In the genomic region with DNA sequence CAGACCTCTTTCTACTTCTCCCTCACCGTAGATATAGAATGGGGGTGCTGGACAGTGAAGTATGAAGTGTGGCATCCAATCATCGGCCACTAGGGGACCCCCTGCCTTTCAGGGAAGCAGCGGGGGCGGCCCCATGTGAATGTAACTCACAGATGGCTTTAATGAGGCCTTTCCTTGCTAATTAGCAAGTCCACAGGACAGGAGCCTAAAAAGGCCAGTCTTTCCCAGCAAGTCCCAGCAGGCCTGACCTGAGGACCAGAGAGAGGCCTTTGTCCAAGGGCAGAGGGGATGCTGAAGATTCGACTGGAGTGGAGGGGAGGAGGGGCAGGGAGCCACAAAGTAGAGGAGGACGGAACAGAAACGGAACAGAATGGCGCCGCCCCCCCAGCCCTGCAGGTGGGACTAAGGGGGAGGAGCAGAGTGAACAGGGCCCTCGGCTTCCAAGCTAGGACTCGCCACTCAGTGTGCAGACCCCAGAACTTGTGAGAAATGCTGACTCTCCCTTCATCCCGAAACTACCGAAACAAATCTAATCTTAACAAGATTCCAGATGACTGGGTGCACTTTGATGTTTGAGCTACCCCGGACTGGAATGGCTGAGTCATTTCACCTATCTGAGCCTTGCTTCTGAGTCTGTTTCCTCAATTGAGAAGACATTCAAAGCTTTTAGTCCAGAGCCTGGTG, we compare ENCODE assay signal across 1 cellular context.
A peak's percentile ranks its signal among the peaks of the same experiment; 100 is the strongest.
TF ChIP-seq lines count a peak whose summit lies in the region.

No MANE protein-coding gene starts in this region.

TF ChIP-seq in K562, 482 proteins besides CTCF, POLR2A, EP300 and RAD21 (continued from another document and continues in another):
- TF ChIP-seq ESRRB (CRISPR knock-in tag; IDR thresholded peaks at IDR 0.05; ENCODE audit: borderline replicate concordance) (no peak), ASH1L (IDR thresholded peaks at IDR 0.05; ENCODE audit: borderline replicate concordance, low read depth, partially characterized antibody) (no peak), ZNF175 (CRISPR knock-in tag; IDR thresholded peaks at IDR 0.05; ENCODE audit: low read depth) (no peak), E2F5 (CRISPR knock-in tag; IDR thresholded peaks at IDR 0.05) (no peak), REST (CRISPR knock-in tag; IDR thresholded peaks at IDR 0.05; ENCODE audit: low read depth) (0 out of 2 replicates have a peak, but pooled peaks have one; percentile 30), SREBF1 (IDR thresholded peaks at IDR 0.05; ENCODE audit: borderline replicate concordance, low read depth, low read length) (no peak), SMARCA4 (IDR thresholded peaks at IDR 0.05) (peak; percentile 88), POLR2B (IDR thresholded peaks at IDR 0.05; ENCODE audit: low read depth, partially characterized antibody) (no peak), MAFG (tag; conservative IDR thresholded peaks at IDR 0.05) (peak; percentile 95), NELFE (IDR thresholded peaks at IDR 0.05; ENCODE audit: insufficient read depth, insufficient read length) (no peak), KLF1 (tag; IDR thresholded peaks at IDR 0.05) (0 out of 2 replicates have a peak, but pooled peaks have one; percentile 11), ZNF3 (CRISPR knock-in tag; IDR thresholded peaks at IDR 0.05) (no peak), THRAP3 (IDR thresholded peaks at IDR 0.05; ENCODE audit: borderline replicate concordance) (no peak), ZNF717 (CRISPR knock-in tag; IDR thresholded peaks at IDR 0.05) (no peak), ZNF124 (CRISPR knock-in tag; IDR thresholded peaks at IDR 0.05) (no peak), KDM4B (IDR thresholded peaks at IDR 0.05; ENCODE audit: borderline replicate concordance in 2 of 2, low read depth in 1 of 2) (no peak), GABPB1 (CRISPR knock-in tag; IDR thresholded peaks at IDR 0.05) (peak; percentile 52; the same call in 1 of the 2 replicates), CSDE1 (IDR thresholded peaks at IDR 0.05) (no peak), THAP7 (CRISPR knock-in tag; IDR thresholded peaks at IDR 0.05) (no peak), ZNF830 (CRISPR knock-in tag; IDR thresholded peaks at IDR 0.05) (no peak), CCAR2 (IDR thresholded peaks at IDR 0.05; ENCODE audit: low read depth, low read length) (no peak), SP2 (IDR thresholded peaks at IDR 0.05; ENCODE audit: extremely low read depth, low read depth, low read length, poor library complexity, severe bottlenecking) (no peak), ILK (tag; IDR thresholded peaks at IDR 0.05; ENCODE audit: borderline replicate concordance, low read depth) (no peak), PCBP1 (IDR thresholded peaks at IDR 0.05; ENCODE audit: low read depth, low read length, poor library complexity, severe bottlenecking) (no peak), TAF1 (IDR thresholded peaks at IDR 0.05; ENCODE audit: control insufficient read depth, extremely low read depth, insufficient read depth, low read length, severe bottlenecking) (no peak), MBD2 (IDR thresholded peaks at IDR 0.05; ENCODE audit: borderline replicate concordance, low read depth) (no peak), ZBTB7A (IDR thresholded peaks at IDR 0.05; ENCODE audit: borderline replicate concordance, control insufficient read depth, low read depth, low read length) (peak; percentile 61), IFI16 (CRISPR knock-in tag; IDR thresholded peaks at IDR 0.05) (no peak), ELF4 (CRISPR knock-in tag; IDR thresholded peaks at IDR 0.05) (no peak), CHD2 (IDR thresholded peaks at IDR 0.05; ENCODE audit: low read depth, low read length) (no peak), UBTF (IDR thresholded peaks at IDR 0.05; ENCODE audit: borderline replicate concordance in 1 of 2, low read depth in 2 of 2, low read length in 2 of 2) (no peak), ZNF354B (CRISPR knock-in tag; IDR thresholded peaks at IDR 0.05) (no peak), PHB (CRISPR knock-in tag; IDR thresholded peaks at IDR 0.05) (no peak), BRD4 (IDR thresholded peaks at IDR 0.05) (no peak), HNRNPL (IDR thresholded peaks at IDR 0.05; ENCODE audit: low read depth, low read length) (no peak), ARNT (IDR thresholded peaks at IDR 0.05) (no peak), NFE2L1 (tag; IDR thresholded peaks at IDR 0.05; ENCODE audit: borderline replicate concordance, low read depth) (peak; percentile 55; the same call in 1 of the 2 replicates)
- TF ChIP-seq, protein P1, sequence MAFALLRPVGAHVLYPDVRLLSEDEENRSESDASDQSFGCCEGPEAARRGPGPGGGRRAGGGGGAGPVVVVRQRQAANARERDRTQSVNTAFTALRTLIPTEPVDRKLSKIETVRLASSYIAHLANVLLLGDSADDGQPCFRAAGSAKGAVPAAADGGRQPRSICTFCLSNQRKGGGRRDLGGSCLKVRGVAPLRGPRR (CRISPR knock-in tag; IDR thresholded peaks at IDR 0.05), result no peak
- TF ChIP-seq, protein P2, sequence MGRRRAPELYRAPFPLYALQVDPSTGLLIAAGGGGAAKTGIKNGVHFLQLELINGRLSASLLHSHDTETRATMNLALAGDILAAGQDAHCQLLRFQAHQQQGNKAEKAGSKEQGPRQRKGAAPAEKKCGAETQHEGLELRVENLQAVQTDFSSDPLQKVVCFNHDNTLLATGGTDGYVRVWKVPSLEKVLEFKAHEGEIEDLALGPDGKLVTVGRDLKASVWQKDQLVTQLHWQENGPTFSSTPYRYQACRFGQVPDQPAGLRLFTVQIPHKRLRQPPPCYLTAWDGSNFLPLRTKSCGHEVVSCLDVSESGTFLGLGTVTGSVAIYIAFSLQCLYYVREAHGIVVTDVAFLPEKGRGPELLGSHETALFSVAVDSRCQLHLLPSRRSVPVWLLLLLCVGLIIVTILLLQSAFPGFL (CRISPR knock-in tag; IDR thresholded peaks at IDR 0.05), result no peak
- TF ChIP-seq, protein P3, sequence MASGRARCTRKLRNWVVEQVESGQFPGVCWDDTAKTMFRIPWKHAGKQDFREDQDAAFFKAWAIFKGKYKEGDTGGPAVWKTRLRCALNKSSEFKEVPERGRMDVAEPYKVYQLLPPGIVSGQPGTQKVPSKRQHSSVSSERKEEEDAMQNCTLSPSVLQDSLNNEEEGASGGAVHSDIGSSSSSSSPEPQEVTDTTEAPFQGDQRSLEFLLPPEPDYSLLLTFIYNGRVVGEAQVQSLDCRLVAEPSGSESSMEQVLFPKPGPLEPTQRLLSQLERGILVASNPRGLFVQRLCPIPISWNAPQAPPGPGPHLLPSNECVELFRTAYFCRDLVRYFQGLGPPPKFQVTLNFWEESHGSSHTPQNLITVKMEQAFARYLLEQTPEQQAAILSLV (tag; IDR thresholded peaks at IDR 0.05), result no peak
- TF ChIP-seq, protein P4, sequence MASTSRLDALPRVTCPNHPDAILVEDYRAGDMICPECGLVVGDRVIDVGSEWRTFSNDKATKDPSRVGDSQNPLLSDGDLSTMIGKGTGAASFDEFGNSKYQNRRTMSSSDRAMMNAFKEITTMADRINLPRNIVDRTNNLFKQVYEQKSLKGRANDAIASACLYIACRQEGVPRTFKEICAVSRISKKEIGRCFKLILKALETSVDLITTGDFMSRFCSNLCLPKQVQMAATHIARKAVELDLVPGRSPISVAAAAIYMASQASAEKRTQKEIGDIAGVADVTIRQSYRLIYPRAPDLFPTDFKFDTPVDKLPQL (IDR thresholded peaks at IDR 0.05; ENCODE audit: extremely low read depth, insufficient read length), result no peak
- TF ChIP-seq, protein P5, sequence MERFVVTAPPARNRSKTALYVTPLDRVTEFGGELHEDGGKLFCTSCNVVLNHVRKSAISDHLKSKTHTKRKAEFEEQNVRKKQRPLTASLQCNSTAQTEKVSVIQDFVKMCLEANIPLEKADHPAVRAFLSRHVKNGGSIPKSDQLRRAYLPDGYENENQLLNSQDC (CRISPR knock-in tag; IDR thresholded peaks at IDR 0.05), result no peak
- TF ChIP-seq, protein P6, sequence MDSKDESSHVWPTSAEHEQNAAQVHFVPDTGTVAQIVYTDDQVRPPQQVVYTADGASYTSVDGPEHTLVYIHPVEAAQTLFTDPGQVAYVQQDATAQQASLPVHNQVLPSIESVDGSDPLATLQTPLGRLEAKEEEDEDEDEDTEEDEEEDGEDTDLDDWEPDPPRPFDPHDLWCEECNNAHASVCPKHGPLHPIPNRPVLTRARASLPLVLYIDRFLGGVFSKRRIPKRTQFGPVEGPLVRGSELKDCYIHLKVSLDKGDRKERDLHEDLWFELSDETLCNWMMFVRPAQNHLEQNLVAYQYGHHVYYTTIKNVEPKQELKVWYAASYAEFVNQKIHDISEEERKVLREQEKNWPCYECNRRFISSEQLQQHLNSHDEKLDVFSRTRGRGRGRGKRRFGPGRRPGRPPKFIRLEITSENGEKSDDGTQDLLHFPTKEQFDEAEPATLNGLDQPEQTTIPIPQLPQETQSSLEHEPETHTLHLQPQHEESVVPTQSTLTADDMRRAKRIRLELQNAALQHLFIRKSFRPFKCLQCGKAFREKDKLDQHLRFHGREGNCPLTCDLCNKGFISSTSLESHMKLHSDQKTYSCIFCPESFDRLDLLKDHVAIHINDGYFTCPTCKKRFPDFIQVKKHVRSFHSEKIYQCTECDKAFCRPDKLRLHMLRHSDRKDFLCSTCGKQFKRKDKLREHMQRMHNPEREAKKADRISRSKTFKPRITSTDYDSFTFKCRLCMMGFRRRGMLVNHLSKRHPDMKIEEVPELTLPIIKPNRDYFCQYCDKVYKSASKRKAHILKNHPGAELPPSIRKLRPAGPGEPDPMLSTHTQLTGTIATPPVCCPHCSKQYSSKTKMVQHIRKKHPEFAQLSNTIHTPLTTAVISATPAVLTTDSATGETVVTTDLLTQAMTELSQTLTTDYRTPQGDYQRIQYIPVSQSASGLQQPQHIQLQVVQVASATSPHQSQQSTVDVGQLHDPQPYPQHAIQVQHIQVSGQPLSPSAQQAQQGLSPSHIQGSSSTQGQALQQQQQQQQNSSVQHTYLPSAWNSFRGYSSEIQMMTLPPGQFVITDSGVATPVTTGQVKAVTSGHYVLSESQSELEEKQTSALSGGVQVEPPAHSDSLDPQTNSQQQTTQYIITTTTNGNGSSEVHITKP (IDR thresholded peaks at IDR 0.05; ENCODE audit: partially characterized antibody), result no peak
- TF ChIP-seq, protein P7, sequence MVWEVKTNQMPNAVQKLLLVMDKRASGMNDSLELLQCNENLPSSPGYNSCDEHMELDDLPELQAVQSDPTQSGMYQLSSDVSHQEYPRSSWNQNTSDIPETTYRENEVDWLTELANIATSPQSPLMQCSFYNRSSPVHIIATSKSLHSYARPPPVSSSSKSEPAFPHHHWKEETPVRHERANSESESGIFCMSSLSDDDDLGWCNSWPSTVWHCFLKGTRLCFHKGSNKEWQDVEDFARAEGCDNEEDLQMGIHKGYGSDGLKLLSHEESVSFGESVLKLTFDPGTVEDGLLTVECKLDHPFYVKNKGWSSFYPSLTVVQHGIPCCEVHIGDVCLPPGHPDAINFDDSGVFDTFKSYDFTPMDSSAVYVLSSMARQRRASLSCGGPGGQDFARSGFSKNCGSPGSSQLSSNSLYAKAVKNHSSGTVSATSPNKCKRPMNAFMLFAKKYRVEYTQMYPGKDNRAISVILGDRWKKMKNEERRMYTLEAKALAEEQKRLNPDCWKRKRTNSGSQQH (CRISPR knock-in tag; IDR thresholded peaks at IDR 0.05), result no peak
- TF ChIP-seq, protein P8, sequence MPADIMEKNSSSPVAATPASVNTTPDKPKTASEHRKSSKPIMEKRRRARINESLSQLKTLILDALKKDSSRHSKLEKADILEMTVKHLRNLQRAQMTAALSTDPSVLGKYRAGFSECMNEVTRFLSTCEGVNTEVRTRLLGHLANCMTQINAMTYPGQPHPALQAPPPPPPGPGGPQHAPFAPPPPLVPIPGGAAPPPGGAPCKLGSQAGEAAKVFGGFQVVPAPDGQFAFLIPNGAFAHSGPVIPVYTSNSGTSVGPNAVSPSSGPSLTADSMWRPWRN (IDR thresholded peaks at IDR 0.05; ENCODE audit: low read depth), result no peak
